In the genomic region with DNA sequence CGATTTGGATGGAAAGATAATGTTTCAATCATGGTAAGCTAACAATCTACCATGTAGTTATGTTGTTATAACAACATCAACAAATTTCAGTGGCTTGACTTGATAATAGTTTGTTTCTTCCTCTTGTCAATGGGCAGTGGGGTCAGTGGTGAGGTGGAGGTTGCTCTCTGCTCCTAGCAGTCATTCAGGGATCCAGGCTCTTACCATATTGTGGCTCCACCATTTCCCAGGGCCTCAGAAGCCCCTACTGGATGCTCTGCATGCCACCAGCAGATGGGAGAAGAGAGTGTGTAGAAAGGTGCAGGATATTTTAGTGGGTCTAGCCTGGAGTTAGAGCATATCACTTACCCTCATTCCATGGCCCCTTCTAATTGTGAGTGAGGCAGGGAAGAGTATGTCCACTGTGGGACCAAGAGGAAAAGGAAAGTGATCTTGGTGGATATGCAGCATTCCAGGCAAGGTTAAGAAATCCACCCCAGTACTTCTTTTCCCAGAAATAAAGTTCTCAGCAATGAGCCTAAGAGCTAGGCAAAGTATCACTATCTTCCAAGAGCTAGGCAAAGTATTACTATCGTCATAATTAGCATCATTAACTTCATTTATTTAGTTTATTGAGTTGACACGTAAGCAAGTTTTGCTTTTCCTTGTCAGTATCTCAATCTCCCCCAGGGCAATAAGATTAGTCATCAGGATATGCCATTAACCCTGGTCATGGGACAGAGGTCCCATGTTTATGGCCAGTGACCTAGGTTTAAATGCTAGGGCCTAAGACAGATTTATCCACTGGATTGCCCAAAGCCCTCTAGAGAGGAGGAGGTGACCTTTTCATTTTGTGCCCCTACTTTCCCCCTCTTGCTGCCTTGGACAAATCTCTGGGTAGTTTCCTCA, we compare ENCODE assay signal across 1 cellular context.
TF ChIP-seq lines count a peak whose summit lies in the region.

No MANE protein-coding gene starts in this region.

TF ChIP-seq in GM23338, 12 proteins besides CTCF, POLR2A, EP300 and RAD21:
- TF ChIP-seq ZNF331 (CRISPR knock-in tag; IDR thresholded peaks at IDR 0.05; ENCODE audit: low read depth) (no peak), STAT1 (IDR thresholded peaks at IDR 0.05; ENCODE audit: unreplicated experiment) (no peak), NANOG (IDR thresholded peaks at IDR 0.05; ENCODE audit: borderline replicate concordance) (no peak), POLR2AphosphoS5 (IDR thresholded peaks at IDR 0.05; ENCODE audit: low read depth) (no peak), JUNB (IDR thresholded peaks at IDR 0.05; ENCODE audit: unreplicated experiment) (no peak), ZNF114 (CRISPR knock-in tag; IDR thresholded peaks at IDR 0.05) (no peak), CREB1 (CRISPR knock-in tag; IDR thresholded peaks at IDR 0.05; ENCODE audit: low read depth) (no peak), EZH2phosphoT487 (IDR thresholded peaks at IDR 0.05; ENCODE audit: unreplicated experiment) (no peak), EZH2 (IDR thresholded peaks at IDR 0.05; ENCODE audit: low read depth, unreplicated experiment) (no peak)
- TF ChIP-seq, protein P1, sequence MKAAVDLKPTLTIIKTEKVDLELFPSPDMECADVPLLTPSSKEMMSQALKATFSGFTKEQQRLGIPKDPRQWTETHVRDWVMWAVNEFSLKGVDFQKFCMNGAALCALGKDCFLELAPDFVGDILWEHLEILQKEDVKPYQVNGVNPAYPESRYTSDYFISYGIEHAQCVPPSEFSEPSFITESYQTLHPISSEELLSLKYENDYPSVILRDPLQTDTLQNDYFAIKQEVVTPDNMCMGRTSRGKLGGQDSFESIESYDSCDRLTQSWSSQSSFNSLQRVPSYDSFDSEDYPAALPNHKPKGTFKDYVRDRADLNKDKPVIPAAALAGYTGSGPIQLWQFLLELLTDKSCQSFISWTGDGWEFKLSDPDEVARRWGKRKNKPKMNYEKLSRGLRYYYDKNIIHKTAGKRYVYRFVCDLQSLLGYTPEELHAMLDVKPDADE (IDR thresholded peaks at IDR 0.05), result no peak
- TF ChIP-seq, protein P2, sequence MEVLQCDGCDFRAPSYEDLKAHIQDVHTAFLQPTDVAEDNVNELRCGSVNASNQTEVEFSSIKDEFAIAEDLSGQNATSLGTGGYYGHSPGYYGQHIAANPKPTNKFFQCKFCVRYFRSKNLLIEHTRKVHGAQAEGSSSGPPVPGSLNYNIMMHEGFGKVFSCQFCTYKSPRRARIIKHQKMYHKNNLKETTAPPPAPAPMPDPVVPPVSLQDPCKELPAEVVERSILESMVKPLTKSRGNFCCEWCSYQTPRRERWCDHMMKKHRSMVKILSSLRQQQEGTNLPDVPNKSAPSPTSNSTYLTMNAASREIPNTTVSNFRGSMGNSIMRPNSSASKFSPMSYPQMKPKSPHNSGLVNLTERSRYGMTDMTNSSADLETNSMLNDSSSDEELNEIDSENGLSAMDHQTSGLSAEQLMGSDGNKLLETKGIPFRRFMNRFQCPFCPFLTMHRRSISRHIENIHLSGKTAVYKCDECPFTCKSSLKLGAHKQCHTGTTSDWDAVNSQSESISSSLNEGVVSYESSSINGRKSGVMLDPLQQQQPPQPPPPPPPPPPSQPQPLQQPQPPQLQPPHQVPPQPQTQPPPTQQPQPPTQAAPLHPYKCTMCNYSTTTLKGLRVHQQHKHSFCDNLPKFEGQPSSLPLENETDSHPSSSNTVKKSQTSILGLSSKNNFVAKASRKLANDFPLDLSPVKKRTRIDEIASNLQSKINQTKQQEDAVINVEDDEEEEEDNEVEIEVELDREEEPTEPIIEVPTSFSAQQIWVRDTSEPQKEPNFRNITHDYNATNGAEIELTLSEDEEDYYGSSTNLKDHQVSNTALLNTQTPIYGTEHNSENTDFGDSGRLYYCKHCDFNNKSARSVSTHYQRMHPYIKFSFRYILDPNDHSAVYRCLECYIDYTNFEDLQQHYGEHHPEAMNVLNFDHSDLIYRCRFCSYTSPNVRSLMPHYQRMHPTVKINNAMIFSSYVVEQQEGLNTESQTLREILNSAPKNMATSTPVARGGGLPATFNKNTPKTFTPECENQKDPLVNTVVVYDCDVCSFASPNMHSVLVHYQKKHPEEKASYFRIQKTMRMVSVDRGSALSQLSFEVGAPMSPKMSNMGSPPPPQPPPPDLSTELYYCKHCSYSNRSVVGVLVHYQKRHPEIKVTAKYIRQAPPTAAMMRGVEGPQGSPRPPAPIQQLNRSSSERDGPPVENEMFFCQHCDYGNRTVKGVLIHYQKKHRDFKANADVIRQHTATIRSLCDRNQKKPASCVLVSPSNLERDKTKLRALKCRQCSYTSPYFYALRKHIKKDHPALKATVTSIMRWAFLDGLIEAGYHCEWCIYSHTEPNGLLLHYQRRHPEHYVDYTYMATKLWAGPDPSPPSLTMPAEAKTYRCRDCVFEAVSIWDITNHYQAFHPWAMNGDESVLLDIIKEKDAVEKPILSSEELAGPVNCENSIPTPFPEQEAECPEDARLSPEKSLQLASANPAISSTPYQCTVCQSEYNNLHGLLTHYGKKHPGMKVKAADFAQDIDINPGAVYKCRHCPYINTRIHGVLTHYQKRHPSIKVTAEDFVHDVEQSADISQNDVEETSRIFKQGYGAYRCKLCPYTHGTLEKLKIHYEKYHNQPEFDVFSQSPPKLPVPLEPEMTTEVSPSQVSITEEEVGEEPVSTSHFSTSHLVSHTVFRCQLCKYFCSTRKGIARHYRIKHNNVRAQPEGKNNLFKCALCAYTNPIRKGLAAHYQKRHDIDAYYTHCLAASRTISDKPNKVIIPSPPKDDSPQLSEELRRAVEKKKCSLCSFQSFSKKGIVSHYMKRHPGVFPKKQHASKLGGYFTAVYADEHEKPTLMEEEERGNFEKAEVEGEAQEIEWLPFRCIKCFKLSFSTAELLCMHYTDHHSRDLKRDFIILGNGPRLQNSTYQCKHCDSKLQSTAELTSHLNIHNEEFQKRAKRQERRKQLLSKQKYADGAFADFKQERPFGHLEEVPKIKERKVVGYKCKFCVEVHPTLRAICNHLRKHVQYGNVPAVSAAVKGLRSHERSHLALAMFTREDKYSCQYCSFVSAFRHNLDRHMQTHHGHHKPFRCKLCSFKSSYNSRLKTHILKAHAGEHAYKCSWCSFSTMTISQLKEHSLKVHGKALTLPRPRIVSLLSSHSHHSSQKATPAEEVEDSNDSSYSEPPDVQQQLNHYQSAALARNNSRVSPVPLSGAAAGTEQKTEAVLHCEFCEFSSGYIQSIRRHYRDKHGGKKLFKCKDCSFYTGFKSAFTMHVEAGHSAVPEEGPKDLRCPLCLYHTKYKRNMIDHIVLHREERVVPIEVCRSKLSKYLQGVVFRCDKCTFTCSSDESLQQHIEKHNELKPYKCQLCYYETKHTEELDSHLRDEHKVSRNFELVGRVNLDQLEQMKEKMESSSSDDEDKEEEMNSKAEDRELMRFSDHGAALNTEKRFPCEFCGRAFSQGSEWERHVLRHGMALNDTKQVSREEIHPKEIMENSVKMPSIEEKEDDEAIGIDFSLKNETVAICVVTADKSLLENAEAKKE (CRISPR knock-in tag; IDR thresholded peaks at IDR 0.05), result no peak
